8 cellular contexts compared by ENCODE assay signal in the genomic region with DNA sequence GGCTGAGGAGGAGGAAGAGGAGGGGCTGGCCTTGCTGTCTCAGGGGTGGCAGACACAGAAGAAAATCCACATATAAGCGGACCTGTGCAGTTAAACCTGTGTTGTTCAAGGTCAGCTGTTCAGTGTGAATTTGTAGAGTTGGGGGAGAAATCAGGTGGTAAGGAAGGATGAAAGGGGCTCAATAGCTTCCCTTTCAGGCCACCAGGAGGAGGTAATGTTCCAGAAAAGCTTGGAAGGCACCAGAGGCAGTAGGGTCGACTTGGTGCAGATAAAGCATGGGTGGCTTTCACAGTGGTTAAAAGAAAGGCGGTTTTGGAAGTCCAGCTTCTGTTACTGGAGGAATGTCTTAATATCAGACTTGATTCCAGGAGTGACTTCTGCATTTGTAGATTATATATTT.
DNase-seq lines count a peak whose midpoint lies in the region; ATAC-seq, FAIRE-seq and TF ChIP-seq lines count a peak whose summit lies in the region.

No MANE protein-coding gene starts in this region.

- no peak for TF ChIP-seq POLR2A in GM12892 (IDR thresholded peaks at IDR 0.05; ENCODE audit: low read depth, low read length)

- H3K36me3 Mint-ChIP-seq in mesothelial cell of epicardium = no peaks in the 10 kb centered on the region
- H3K36me3 Mint-ChIP-seq in naive thymus-derived CD8-positive, alpha-beta T cell = peaks cover 0 to 3% (median 0%) of the 10 kb centered on the region in 3 donors
- no peaks in the 10 kb centered on the region for H3K36me3 Mint-ChIP-seq in T-helper 2 cell treated with Interferon-gamma antibody and Interleukin-4, amounts not matched to agents 5 μg/mL and 100 μg/mL, for 36 hours (ENCODE audit: low read depth)

- peak; percentile 48 for FAIRE-seq in GM12892 (lab: Jason Lieb, UNC)

- no peak overlapping the region for H3K27ac Mint-ChIP-seq in mesothelial cell of epicardium
- no peak overlapping the region for H3K27ac Mint-ChIP-seq in naive thymus-derived CD8-positive, alpha-beta T cell
- H3K27ac Mint-ChIP-seq in T-helper 2 cell treated with Interferon-gamma antibody and Interleukin-4, amounts not matched to agents 5 μg/mL and 100 μg/mL, for 36 hours = no peak overlapping the region

- H3K27me3 Mint-ChIP-seq in mesothelial cell of epicardium (ENCODE audit: low read depth) = peaks cover 13% of the 10 kb centered on the region
- H3K27me3 Mint-ChIP-seq in naive thymus-derived CD8-positive, alpha-beta T cell = peaks cover 0 to 5% (median 2%) of the 10 kb centered on the region in 5 donors
- H3K27me3 Mint-ChIP-seq in T-helper 2 cell treated with Interferon-gamma antibody and Interleukin-4, amounts not matched to agents 5 μg/mL and 100 μg/mL, for 36 hours (ENCODE audit: low read depth) = no peaks in the 10 kb centered on the region

- DNase-seq in GM12892 (ENCODE audit: insufficient read length) (no peak), SKM-1 treated with dmso at 0.1 percent for 144 hours (lab: John Stamatoyannopoulos, UW; ENCODE audit: unreplicated experiment) (peak; percentile 23), mesothelial cell of epicardium (ENCODE audit: low spot score in 2 of 2, unreplicated experiment in 2 of 2) (no peak)
- DNase-seq in naive thymus-derived CD8-positive, alpha-beta T cell = no peak
- DNase-seq in T-helper 2 cell treated with Interferon-gamma antibody and Interleukin-4, amounts not matched to agents 5 μg/mL and 100 μg/mL, for 36 hours (ENCODE audit: low spot score) = no peak
- DNase-seq in stimulated activated CD4-positive, alpha-beta T cell treated with anti-CD3 and anti-CD28 coated beads, Interleukin-1b, Interleukin-23, amount 100 ng/mL, for 48 hours = no peak

- TF ChIP-seq RAD21 in Ishikawa (IDR thresholded peaks at IDR 0.05; ENCODE audit: low read depth) = peak; percentile 66

- ATAC-seq in naive thymus-derived CD8-positive, alpha-beta T cell = no peak
- no peak for ATAC-seq in GM21528 (IDR thresholded peaks at IDR 0.05; ENCODE audit: low FRiP score, unreplicated experiment)

- peak; percentile 48 for TF ChIP-seq CTCF in mesothelial cell of epicardium (IDR thresholded peaks at IDR 0.05; ENCODE audit: unreplicated experiment)

- H3K4me3 Mint-ChIP-seq in mesothelial cell of epicardium = no peak overlapping the region
- no peak overlapping the region for H3K4me3 Mint-ChIP-seq in naive thymus-derived CD8-positive, alpha-beta T cell
- H3K4me3 Mint-ChIP-seq in T-helper 2 cell treated with Interferon-gamma antibody and Interleukin-4, amounts not matched to agents 5 μg/mL and 100 μg/mL, for 36 hours = no peak overlapping the region

- POLR2A ChIA-PET in naive thymus-derived CD8-positive, alpha-beta T cell (lab: Charles Lee) = no interaction called here

- no peak for TF ChIP-seq EP300 in Ishikawa (IDR thresholded peaks at IDR 0.05; ENCODE audit: borderline replicate concordance)

- H3K4me1 Mint-ChIP-seq in mesothelial cell of epicardium = no peaks in the 10 kb centered on the region
- no peaks in the 10 kb centered on the region for H3K4me1 Mint-ChIP-seq in naive thymus-derived CD8-positive, alpha-beta T cell
- H3K4me1 Mint-ChIP-seq in T-helper 2 cell treated with Interferon-gamma antibody and Interleukin-4, amounts not matched to agents 5 μg/mL and 100 μg/mL, for 36 hours (ENCODE audit: low read depth) = peaks cover 2% of the 10 kb centered on the region

- H3K9me3 Mint-ChIP-seq in mesothelial cell of epicardium = peaks cover 5% of the 10 kb centered on the region
- H3K9me3 Mint-ChIP-seq in naive thymus-derived CD8-positive, alpha-beta T cell = peaks cover 0 to 9% (median 0%) of the 10 kb centered on the region in 9 donors
- no peaks in the 10 kb centered on the region for H3K9me3 Mint-ChIP-seq in T-helper 2 cell treated with Interferon-gamma antibody and Interleukin-4, amounts not matched to agents 5 μg/mL and 100 μg/mL, for 36 hours

TF ChIP-seq in Ishikawa, 13 proteins besides CTCF, POLR2A, EP300 and RAD21:
- TF ChIP-seq TCF12 (IDR thresholded peaks at IDR 0.05; ENCODE audit: low read depth) (no peak), TAF1 (IDR thresholded peaks at IDR 0.05; ENCODE audit: low read depth) (no peak), FOXM1 (IDR thresholded peaks at IDR 0.05; ENCODE audit: borderline replicate concordance, low read depth) (no peak), YY1 (IDR thresholded peaks at IDR 0.05; ENCODE audit: low read depth) (no peak), NFIC (IDR thresholded peaks at IDR 0.05) (no peak), CREB1 (IDR thresholded peaks at IDR 0.05; ENCODE audit: low read depth) (no peak), CEBPB (IDR thresholded peaks at IDR 0.05) (no peak), ZBTB7A (IDR thresholded peaks at IDR 0.05; ENCODE audit: low read depth) (no peak), EGR1 (IDR thresholded peaks at IDR 0.05) (no peak), TEAD4 (IDR thresholded peaks at IDR 0.05) (no peak)
- TF ChIP-seq, protein P1, sequence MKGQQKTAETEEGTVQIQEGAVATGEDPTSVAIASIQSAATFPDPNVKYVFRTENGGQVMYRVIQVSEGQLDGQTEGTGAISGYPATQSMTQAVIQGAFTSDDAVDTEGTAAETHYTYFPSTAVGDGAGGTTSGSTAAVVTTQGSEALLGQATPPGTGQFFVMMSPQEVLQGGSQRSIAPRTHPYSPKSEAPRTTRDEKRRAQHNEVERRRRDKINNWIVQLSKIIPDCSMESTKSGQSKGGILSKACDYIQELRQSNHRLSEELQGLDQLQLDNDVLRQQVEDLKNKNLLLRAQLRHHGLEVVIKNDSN (IDR thresholded peaks at IDR 0.05) = no peak
- TF ChIP-seq, protein P2, sequence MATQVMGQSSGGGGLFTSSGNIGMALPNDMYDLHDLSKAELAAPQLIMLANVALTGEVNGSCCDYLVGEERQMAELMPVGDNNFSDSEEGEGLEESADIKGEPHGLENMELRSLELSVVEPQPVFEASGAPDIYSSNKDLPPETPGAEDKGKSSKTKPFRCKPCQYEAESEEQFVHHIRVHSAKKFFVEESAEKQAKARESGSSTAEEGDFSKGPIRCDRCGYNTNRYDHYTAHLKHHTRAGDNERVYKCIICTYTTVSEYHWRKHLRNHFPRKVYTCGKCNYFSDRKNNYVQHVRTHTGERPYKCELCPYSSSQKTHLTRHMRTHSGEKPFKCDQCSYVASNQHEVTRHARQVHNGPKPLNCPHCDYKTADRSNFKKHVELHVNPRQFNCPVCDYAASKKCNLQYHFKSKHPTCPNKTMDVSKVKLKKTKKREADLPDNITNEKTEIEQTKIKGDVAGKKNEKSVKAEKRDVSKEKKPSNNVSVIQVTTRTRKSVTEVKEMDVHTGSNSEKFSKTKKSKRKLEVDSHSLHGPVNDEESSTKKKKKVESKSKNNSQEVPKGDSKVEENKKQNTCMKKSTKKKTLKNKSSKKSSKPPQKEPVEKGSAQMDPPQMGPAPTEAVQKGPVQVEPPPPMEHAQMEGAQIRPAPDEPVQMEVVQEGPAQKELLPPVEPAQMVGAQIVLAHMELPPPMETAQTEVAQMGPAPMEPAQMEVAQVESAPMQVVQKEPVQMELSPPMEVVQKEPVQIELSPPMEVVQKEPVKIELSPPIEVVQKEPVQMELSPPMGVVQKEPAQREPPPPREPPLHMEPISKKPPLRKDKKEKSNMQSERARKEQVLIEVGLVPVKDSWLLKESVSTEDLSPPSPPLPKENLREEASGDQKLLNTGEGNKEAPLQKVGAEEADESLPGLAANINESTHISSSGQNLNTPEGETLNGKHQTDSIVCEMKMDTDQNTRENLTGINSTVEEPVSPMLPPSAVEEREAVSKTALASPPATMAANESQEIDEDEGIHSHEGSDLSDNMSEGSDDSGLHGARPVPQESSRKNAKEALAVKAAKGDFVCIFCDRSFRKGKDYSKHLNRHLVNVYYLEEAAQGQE (IDR thresholded peaks at IDR 0.05; ENCODE audit: low read depth) = no peak
- TF ChIP-seq, protein P3, sequence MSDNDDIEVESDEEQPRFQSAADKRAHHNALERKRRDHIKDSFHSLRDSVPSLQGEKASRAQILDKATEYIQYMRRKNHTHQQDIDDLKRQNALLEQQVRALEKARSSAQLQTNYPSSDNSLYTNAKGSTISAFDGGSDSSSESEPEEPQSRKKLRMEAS (IDR thresholded peaks at IDR 0.05) = no peak
